ENCODE assay signal across 1 cellular context in the genomic region with DNA sequence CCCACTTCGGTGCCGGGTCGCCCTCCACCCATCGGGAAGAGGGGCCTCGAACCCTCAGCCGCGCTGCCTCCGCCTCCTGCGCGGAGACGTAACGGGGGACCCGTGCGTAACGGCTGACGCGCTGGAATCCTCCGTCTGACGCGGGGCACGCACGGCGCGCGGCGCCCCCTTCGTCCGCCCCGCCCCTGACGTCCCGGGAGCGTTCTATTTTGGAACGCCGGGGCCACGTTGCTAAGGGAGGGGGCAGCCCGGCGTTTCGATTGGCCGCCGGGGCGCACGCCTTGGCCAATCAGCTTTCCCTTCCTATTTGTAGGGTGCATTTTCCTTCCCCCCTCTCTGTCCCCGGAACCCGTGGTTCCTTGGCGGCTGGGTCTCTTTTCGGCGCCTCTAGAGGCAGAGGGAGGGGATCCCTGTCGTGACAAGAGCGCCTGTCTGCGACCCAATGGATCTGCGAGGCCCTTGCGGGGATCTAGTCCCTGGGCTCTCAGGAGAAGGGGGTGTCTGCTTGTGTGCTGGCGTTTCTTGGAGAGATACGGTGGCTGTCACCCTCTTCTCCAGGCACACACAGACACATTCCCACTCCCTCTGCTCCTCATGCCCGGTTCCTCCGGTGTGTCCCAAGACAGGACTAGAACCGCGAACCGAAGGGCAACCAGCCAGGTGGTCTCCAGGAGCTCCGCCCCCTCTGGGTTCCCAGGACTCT.
A peak's percentile ranks its signal among the peaks of the same experiment; 100 is the strongest.
TF ChIP-seq lines count a peak whose summit lies in the region.

No MANE protein-coding gene starts in this region.

TF ChIP-seq in HEK293, 187 proteins besides CTCF, POLR2A, EP300 and RAD21 (continued from another document and continues in another):
- TF ChIP-seq, protein P1, sequence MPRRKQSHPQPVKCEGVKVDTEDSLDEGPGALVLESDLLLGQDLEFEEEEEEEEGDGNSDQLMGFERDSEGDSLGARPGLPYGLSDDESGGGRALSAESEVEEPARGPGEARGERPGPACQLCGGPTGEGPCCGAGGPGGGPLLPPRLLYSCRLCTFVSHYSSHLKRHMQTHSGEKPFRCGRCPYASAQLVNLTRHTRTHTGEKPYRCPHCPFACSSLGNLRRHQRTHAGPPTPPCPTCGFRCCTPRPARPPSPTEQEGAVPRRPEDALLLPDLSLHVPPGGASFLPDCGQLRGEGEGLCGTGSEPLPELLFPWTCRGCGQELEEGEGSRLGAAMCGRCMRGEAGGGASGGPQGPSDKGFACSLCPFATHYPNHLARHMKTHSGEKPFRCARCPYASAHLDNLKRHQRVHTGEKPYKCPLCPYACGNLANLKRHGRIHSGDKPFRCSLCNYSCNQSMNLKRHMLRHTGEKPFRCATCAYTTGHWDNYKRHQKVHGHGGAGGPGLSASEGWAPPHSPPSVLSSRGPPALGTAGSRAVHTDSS (tag by site-specific recombination; IDR thresholded peaks at IDR 0.05): no peak
- no peak for TF ChIP-seq ZNF211 (tag by site-specific recombination; IDR thresholded peaks at IDR 0.05; ENCODE audit: low read depth)
- TF ChIP-seq SP7 (tag by site-specific recombination; IDR thresholded peaks at IDR 0.05): peak; percentile 62; the same call in 1 of the 2 replicates
- 0 out of 2 replicates have a peak, but pooled peaks have one; percentile 11 for TF ChIP-seq ZNF600 (tag by site-specific recombination; IDR thresholded peaks at IDR 0.05)
- TF ChIP-seq ZNF514 (tag by site-specific recombination; IDR thresholded peaks at IDR 0.05): no peak
- TF ChIP-seq ZNF133 (tag by site-specific recombination; IDR thresholded peaks at IDR 0.05): no peak
- TF ChIP-seq SP2 (tag by site-specific recombination; IDR thresholded peaks at IDR 0.05): peak; percentile 86
- TF ChIP-seq ZBTB26 (tag by site-specific recombination; optimal IDR thresholded peaks at IDR 0.05): peak; percentile 90
- TF ChIP-seq, protein P2, sequence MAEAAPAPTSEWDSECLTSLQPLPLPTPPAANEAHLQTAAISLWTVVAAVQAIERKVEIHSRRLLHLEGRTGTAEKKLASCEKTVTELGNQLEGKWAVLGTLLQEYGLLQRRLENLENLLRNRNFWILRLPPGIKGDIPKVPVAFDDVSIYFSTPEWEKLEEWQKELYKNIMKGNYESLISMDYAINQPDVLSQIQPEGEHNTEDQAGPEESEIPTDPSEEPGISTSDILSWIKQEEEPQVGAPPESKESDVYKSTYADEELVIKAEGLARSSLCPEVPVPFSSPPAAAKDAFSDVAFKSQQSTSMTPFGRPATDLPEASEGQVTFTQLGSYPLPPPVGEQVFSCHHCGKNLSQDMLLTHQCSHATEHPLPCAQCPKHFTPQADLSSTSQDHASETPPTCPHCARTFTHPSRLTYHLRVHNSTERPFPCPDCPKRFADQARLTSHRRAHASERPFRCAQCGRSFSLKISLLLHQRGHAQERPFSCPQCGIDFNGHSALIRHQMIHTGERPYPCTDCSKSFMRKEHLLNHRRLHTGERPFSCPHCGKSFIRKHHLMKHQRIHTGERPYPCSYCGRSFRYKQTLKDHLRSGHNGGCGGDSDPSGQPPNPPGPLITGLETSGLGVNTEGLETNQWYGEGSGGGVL (tag by site-specific recombination; IDR thresholded peaks at IDR 0.05): 0 out of 2 replicates have a peak, but pooled peaks have one; percentile 6
- peak; percentile 83; the same call in 1 of the 2 replicates for TF ChIP-seq KLF9 (tag by site-specific recombination; IDR thresholded peaks at IDR 0.05; ENCODE audit: low read depth)
- no peak for TF ChIP-seq ZNF221 (tag by site-specific recombination; IDR thresholded peaks at IDR 0.05; ENCODE audit: borderline replicate concordance)
- TF ChIP-seq PRDM6 (tag by site-specific recombination; IDR thresholded peaks at IDR 0.05): no peak
- TF ChIP-seq SETDB1 (IDR thresholded peaks at IDR 0.05; ENCODE audit: insufficient read length, low read length): no peak
- TF ChIP-seq ZNF776 (tag by site-specific recombination; IDR thresholded peaks at IDR 0.05; ENCODE audit: borderline replicate concordance): no peak
- TF ChIP-seq, protein P3, sequence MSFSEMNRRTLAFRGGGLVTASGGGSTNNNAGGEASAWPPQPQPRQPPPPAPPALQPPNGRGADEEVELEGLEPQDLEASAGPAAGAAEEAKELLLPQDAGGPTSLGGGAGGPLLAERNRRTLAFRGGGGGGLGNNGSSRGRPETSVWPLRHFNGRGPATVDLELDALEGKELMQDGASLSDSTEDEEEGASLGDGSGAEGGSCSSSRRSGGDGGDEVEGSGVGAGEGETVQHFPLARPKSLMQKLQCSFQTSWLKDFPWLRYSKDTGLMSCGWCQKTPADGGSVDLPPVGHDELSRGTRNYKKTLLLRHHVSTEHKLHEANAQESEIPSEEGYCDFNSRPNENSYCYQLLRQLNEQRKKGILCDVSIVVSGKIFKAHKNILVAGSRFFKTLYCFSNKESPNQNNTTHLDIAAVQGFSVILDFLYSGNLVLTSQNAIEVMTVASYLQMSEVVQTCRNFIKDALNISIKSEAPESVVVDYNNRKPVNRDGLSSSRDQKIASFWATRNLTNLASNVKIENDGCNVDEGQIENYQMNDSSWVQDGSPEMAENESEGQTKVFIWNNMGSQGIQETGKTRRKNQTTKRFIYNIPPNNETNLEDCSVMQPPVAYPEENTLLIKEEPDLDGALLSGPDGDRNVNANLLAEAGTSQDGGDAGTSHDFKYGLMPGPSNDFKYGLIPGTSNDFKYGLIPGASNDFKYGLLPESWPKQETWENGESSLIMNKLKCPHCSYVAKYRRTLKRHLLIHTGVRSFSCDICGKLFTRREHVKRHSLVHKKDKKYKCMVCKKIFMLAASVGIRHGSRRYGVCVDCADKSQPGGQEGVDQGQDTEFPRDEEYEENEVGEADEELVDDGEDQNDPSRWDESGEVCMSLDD (tag by site-specific recombination; IDR thresholded peaks at IDR 0.05): peak; percentile 97
- TF ChIP-seq, protein P4, sequence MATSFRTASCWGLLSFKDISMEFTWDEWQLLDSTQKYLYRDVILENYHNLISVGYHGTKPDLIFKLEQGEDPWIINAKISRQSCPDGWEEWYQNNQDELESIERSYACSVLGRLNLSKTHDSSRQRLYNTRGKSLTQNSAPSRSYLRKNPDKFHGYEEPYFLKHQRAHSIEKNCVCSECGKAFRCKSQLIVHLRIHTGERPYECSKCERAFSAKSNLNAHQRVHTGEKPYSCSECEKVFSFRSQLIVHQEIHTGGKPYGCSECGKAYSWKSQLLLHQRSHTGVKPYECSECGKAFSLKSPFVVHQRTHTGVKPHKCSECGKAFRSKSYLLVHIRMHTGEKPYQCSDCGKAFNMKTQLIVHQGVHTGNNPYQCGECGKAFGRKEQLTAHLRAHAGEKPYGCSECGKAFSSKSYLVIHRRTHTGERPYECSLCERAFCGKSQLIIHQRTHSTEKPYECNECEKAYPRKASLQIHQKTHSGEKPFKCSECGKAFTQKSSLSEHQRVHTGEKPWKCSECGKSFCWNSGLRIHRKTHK (tag by site-specific recombination; IDR thresholded peaks at IDR 0.05): no peak
- TF ChIP-seq OVOL3 (tag by site-specific recombination; IDR thresholded peaks at IDR 0.05): peak; percentile 81; the same call in 1 of the 2 replicates
- no peak for TF ChIP-seq ZNF664 (tag by site-specific recombination; IDR thresholded peaks at IDR 0.05)
- TF ChIP-seq ZSCAN30 (tag by site-specific recombination; IDR thresholded peaks at IDR 0.05): 0 out of 2 replicates have a peak, but pooled peaks have one; percentile 30
- no peak for TF ChIP-seq ZNF433 (tag by site-specific recombination; IDR thresholded peaks at IDR 0.05; ENCODE audit: low read depth)
- TF ChIP-seq ZNF518A (tag by site-specific recombination; conservative IDR thresholded peaks at IDR 0.05; ENCODE audit: low read depth): no peak
- peak; percentile 85 for TF ChIP-seq ZXDB (tag by site-specific recombination; IDR thresholded peaks at IDR 0.05)
- no peak for TF ChIP-seq ZNF48 (tag by site-specific recombination; IDR thresholded peaks at IDR 0.05)
- TF ChIP-seq ZNF394 (tag by site-specific recombination; IDR thresholded peaks at IDR 0.05; ENCODE audit: borderline replicate concordance): no peak
- TF ChIP-seq ZNF280D (tag by site-specific recombination; IDR thresholded peaks at IDR 0.05): no peak
- 0 out of 2 replicates have a peak, but pooled peaks have one; percentile 25 for TF ChIP-seq ZNF792 (tag by site-specific recombination; IDR thresholded peaks at IDR 0.05)
- no peak for TF ChIP-seq ZNF571 (tag by site-specific recombination; IDR thresholded peaks at IDR 0.05)
- peak; percentile 93 for TF ChIP-seq ZBTB20 (tag by site-specific recombination; IDR thresholded peaks at IDR 0.05)
- no peak for TF ChIP-seq ZNF423 (tag by site-specific recombination; IDR thresholded peaks at IDR 0.05)
- TF ChIP-seq GLIS2 (tag by site-specific recombination; IDR thresholded peaks at IDR 0.05): peak; percentile 64; the same call in 1 of the 2 replicates
- no peak for TF ChIP-seq ZNF324 (tag by site-specific recombination; IDR thresholded peaks at IDR 0.05)
- TF ChIP-seq, protein P5, sequence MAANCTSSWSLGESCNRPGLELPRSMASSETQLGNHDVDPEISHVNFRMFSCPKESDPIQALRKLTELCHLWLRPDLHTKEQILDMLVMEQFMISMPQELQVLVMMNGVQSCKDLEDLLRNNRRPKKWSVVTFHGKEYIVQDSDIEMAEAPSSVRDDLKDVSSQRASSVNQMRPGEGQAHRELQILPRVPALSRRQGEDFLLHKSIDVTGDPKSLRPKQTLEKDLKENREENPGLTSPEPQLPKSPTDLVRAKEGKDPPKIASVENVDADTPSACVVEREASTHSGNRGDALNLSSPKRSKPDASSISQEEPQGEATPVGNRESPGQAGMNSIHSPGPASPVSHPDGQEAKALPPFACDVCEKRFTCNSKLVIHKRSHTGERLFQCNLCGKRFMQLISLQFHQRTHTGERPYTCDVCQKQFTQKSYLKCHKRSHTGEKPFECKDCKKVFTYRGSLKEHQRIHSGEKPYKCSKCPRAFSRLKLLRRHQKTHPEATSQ (tag by site-specific recombination; IDR thresholded peaks at IDR 0.05): no peak
- no peak for TF ChIP-seq FEZF1 (tag by site-specific recombination; IDR thresholded peaks at IDR 0.05)
